In genomic region chr16:88287219-88287618, GRCh38 we compare ENCODE assay signal across 8 cellular contexts.
DNase-seq lines count a peak whose midpoint lies in the region; ATAC-seq and TF ChIP-seq lines count a peak whose summit lies in the region.

No MANE protein-coding gene starts in this region.

- DNase-seq in activated CD4-positive, alpha-beta memory T cell treated with anti-CD3 and anti-CD28 coated beads for 36 hours = peak; percentile 40
- no peak for DNase-seq in activated CD4-positive, alpha-beta memory T cell treated with anti-CD3 and anti-CD28 coated beads, Interleukin-2, amount 10 ng/mL, durations not matched to agents 7 days and 5 days
- DNase-seq in HuH-7.5 (ENCODE audit: low spot score) (peak; percentile 62), astrocyte of the spinal cord (ENCODE audit: low read depth, low spot score) (no peak), prostate gland (ENCODE audit: low spot score) (no peak), hippocampal formation (lab: John Stamatoyannopoulos, UW) (no peak)

- H3K4me1 Mint-ChIP-seq in activated CD4-positive, alpha-beta memory T cell treated with anti-CD3 and anti-CD28 coated beads for 36 hours (ENCODE audit: low read depth) = no peaks in the 10 kb centered on the region
- H3K4me1 Mint-ChIP-seq in activated CD4-positive, alpha-beta memory T cell treated with anti-CD3 and anti-CD28 coated beads, Interleukin-2, amount 10 ng/mL, durations not matched to agents 7 days and 5 days = no peaks in the 10 kb centered on the region

- peaks cover 5% of the 10 kb centered on the region for H3K36me3 Mint-ChIP-seq in activated CD4-positive, alpha-beta memory T cell treated with anti-CD3 and anti-CD28 coated beads for 36 hours
- H3K36me3 Mint-ChIP-seq in activated CD4-positive, alpha-beta memory T cell treated with anti-CD3 and anti-CD28 coated beads, Interleukin-2, amount 10 ng/mL, durations not matched to agents 7 days and 5 days (ENCODE audit: low read depth) = peaks cover 3% of the 10 kb centered on the region

- no peaks in the 10 kb centered on the region for H3K4me1 ChIP-seq in prostate gland (replicated peaks)

- intact Hi-C loops in activated CD4-positive, alpha-beta memory T cell treated with anti-CD3 and anti-CD28 coated beads for 36 hours (cut with micrococcal nuclease) = no loop called here
- intact Hi-C loops in prostate gland (cut with DNase I) = loop anchor here (10.0 kb wide), 1 partner anchor 148 kb away; no protein-coding TSS in a partner anchor

- TF ChIP-seq POLR2A in prostate gland (IDR thresholded peaks at IDR 0.05) = no peak

- no peak overlapping the region for H3K27ac Mint-ChIP-seq in activated CD4-positive, alpha-beta memory T cell treated with anti-CD3 and anti-CD28 coated beads for 36 hours
- H3K27ac Mint-ChIP-seq in activated CD4-positive, alpha-beta memory T cell treated with anti-CD3 and anti-CD28 coated beads, Interleukin-2, amount 10 ng/mL, durations not matched to agents 7 days and 5 days = no peak overlapping the region

- H3K9me3 ChIP-seq in prostate gland = no peaks in the 10 kb centered on the region

- H3K27me3 Mint-ChIP-seq in activated CD4-positive, alpha-beta memory T cell treated with anti-CD3 and anti-CD28 coated beads for 36 hours = no peaks in the 10 kb centered on the region
- H3K27me3 Mint-ChIP-seq in activated CD4-positive, alpha-beta memory T cell treated with anti-CD3 and anti-CD28 coated beads, Interleukin-2, amount 10 ng/mL, durations not matched to agents 7 days and 5 days = no peaks in the 10 kb centered on the region

- POLR2A ChIA-PET in activated CD4-positive, alpha-beta memory T cell treated with anti-CD3 and anti-CD28 coated beads for 36 hours (lab: Charles Lee) = no interaction called here
- POLR2A ChIA-PET in activated CD4-positive, alpha-beta memory T cell treated with anti-CD3 and anti-CD28 coated beads, Interleukin-2, amount 10 ng/mL, durations not matched to agents 7 days and 5 days (lab: Charles Lee) = no interaction called here

- TF ChIP-seq CTCF in astrocyte of the spinal cord (IDR thresholded peaks at IDR 0.05; ENCODE audit: low read depth, low read length) = peak; percentile 63
- peak in 3 of 4 experiments; percentile 35 to 64 (median 40) for TF ChIP-seq CTCF in prostate gland (IDR thresholded peaks at IDR 0.05)

- CTCF ChIA-PET in activated CD4-positive, alpha-beta memory T cell treated with anti-CD3 and anti-CD28 coated beads for 36 hours (lab: Charles Lee) = interaction anchor here (0.6 to 1.2 kb wide), 2 partner anchors 106 to 206 kb away, joined by 3 to 4 read pairs; no protein-coding TSS in a partner anchor
- CTCF ChIA-PET in activated CD4-positive, alpha-beta memory T cell treated with anti-CD3 and anti-CD28 coated beads, Interleukin-2, amount 10 ng/mL, durations not matched to agents 7 days and 5 days (lab: Charles Lee) = no interaction called here

- H3K4me3 Mint-ChIP-seq in activated CD4-positive, alpha-beta memory T cell treated with anti-CD3 and anti-CD28 coated beads for 36 hours = no peak overlapping the region
- no peak overlapping the region for H3K4me3 Mint-ChIP-seq in activated CD4-positive, alpha-beta memory T cell treated with anti-CD3 and anti-CD28 coated beads, Interleukin-2, amount 10 ng/mL, durations not matched to agents 7 days and 5 days

- peaks cover 7% of the 10 kb centered on the region for H3K9me3 Mint-ChIP-seq in activated CD4-positive, alpha-beta memory T cell treated with anti-CD3 and anti-CD28 coated beads for 36 hours
- peaks cover 14% of the 10 kb centered on the region for H3K9me3 Mint-ChIP-seq in activated CD4-positive, alpha-beta memory T cell treated with anti-CD3 and anti-CD28 coated beads, Interleukin-2, amount 10 ng/mL, durations not matched to agents 7 days and 5 days

- no peak for ATAC-seq in GM18511 (IDR thresholded peaks at IDR 0.05; ENCODE audit: unreplicated experiment)
- ATAC-seq in GM18870 (IDR thresholded peaks at IDR 0.05; ENCODE audit: unreplicated experiment) = no peak

- in situ Hi-C loops in astrocyte of the spinal cord (cut with HindIII; ENCODE audit: low sequenced_read_pairs) = no loop called here

- H3K4me3 ChIP-seq in astrocyte of the spinal cord (ENCODE audit: low read depth, low read length) (no peak overlapping the region), prostate gland (no peak overlapping the region)

- no peaks in the 10 kb centered on the region for H3K36me3 ChIP-seq in prostate gland

- 95% methylated on average over 3 of the region's 3 CpGs for WGBS in prostate gland

- H3K27me3 ChIP-seq in prostate gland (replicated peaks; ENCODE audit: insufficient read depth) = no peaks in the 10 kb centered on the region

- H3K27ac ChIP-seq in prostate gland = no peak overlapping the region

Comparison
In these comparisons a context has a peak if more than half of its experiments do, and no peak if none do; other contexts are left out.
1. DNase-seq: peak in activated CD4-positive, alpha-beta memory T cell treated with anti-CD3 and anti-CD28 coated beads for 36 hours (single experiment) and HuH-7.5 (single experiment); none in activated CD4-positive, alpha-beta memory T cell treated with anti-CD3 and anti-CD28 coated beads, Interleukin-2, amount 10 ng/mL, durations not matched to agents 7 days and 5 days (single experiment), astrocyte of the spinal cord (single experiment), prostate gland (single experiment) and hippocampal formation (0 of 2).